Comparison of ENCODE assay signal across 17 cellular contexts in the genomic region with DNA sequence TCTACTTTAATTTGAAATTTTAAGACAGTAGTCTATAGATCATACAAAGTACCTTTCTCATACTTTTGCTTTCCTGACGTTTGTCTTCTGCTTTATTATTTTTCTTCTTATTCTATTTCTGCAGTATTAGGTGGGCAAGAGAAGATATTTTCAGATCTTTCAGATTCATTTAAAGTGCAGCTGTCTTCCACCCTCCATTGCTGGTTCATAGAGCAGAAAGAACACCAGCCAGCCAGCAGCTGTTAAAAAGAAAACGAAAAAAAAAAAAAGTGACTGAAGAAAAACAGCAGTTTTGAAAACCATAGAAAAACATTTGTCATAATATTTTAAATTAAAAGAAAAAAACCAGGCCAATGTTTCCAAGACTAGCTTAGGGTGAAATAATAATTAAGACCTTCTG. TPM values are rescaled to one million over a fixed set of nuclear protein-coding genes. Genes with fewer than 3 reads are reported as not detected.
A peak's percentile ranks its signal among the peaks of the same experiment; 100 is the strongest.
DNase-seq lines count a peak whose midpoint lies in the region; ATAC-seq and TF ChIP-seq lines count a peak whose summit lies in the region.
"Had no signal": no experiment of that assay in that cellular context is flagged by ENCODE, and none has a peak within 500 bp of the region (broad histone marks: within the 10 kb centered on the region; RNA-seq: fewer than 3 reads in every experiment).

No MANE protein-coding gene starts in this region.

- H4K5ac ChIP-seq in IMR-90 (ENCODE audit: low read depth, low read length) = no peak overlapping the region

- TF ChIP-seq CTCF in GM13977 (IDR thresholded peaks at IDR 0.05; ENCODE audit: extremely low read depth, insufficient read depth, missing control alignments) (no peak), IMR-90 (conservative IDR thresholded peaks at IDR 0.05; ENCODE audit: low read depth, low read length) (no peak), dorsolateral prefrontal cortex (IDR thresholded peaks at IDR 0.05 in 54 of 56, conservative IDR thresholded peaks at IDR 0.05 in 2 of 56; ENCODE audit: low read depth in 1 of 56, partially characterized antibody in 56 of 56) (no peak), prostate gland (IDR thresholded peaks at IDR 0.05) (no peak)

- TF ChIP-seq RAD21 in IMR-90 (IDR thresholded peaks at IDR 0.05; ENCODE audit: low read length) = no peak

- H3K9ac ChIP-seq in IMR-90 (ENCODE audit: low read depth, low read length) (no peak overlapping the region), skeletal muscle satellite cell (ENCODE audit: low read depth, low read length) (peak overlapping the region; percentile 38)
- H3K9ac ChIP-seq: neural progenitor cell had no signal

- H2BK20ac ChIP-seq in IMR-90 (ENCODE audit: low read depth, low read length) = no peak overlapping the region

- H2AFZ ChIP-seq in IMR-90 (replicated peaks; ENCODE audit: low read length, poor library complexity) = no peak overlapping the region
- H2AFZ ChIP-seq: neural progenitor cell had no signal

- peak; percentile 22 for DNase-seq in GM13977 (ENCODE audit: low spot score)
- no peak for DNase-seq in IMR-90
- DNase-seq in dorsolateral prefrontal cortex = no peak
- DNase-seq in activated naive CD8-positive, alpha-beta T cell treated with anti-CD3 and anti-CD28 coated beads, Interleukin-2, amount 50 U/mL, for 24 hours = no peak
- DNase-seq in activated naive CD8-positive, alpha-beta T cell treated with anti-CD3 and anti-CD28 coated beads for 36 hours = no peak
- no peak for DNase-seq in prostate gland (ENCODE audit: low spot score)
- DNase-seq: activated CD4-positive, alpha-beta T cell treated with anti-CD3 and anti-CD28 coated beads for 36 hours; DMS79 treated with DMSO at 0.1 percent for 48 hours; erythroblast; left cardiac atrium; MV-4-11; NCI-H187 treated with DMSO at 0.1 percent for 48 hours; NCI-H226 had no signal

- H3K56ac ChIP-seq in IMR-90 (ENCODE audit: extremely low read depth, insufficient read depth, low read length) = no peak overlapping the region

- H2AK9ac ChIP-seq in IMR-90 (replicated peaks; ENCODE audit: low read depth, low read length, poor library complexity) = no peak overlapping the region

- H3K14ac ChIP-seq in IMR-90 (replicated peaks; ENCODE audit: low read depth, low read length) = no peak overlapping the region

- H3K4me2 ChIP-seq in IMR-90 (ENCODE audit: low read depth, low read length) (no peak overlapping the region; the same call in 1 of the 2 replicates), skeletal muscle satellite cell (ENCODE audit: low read length) (peak overlapping the region; percentile 61)
- H3K4me2 ChIP-seq: neural progenitor cell had no signal

- no peak overlapping the region for H3K27ac Mint-ChIP-seq in activated naive CD8-positive, alpha-beta T cell treated with anti-CD3 and anti-CD28 coated beads, Interleukin-2, amount 50 U/mL, for 24 hours
- H3K27ac Mint-ChIP-seq in activated naive CD8-positive, alpha-beta T cell treated with anti-CD3 and anti-CD28 coated beads for 36 hours = no peak overlapping the region
- H3K27ac Mint-ChIP-seq: activated CD4-positive, alpha-beta T cell treated with anti-CD3 and anti-CD28 coated beads for 36 hours had no signal

- no peaks in the 10 kb centered on the region for H3K9me3 ChIP-seq in IMR-90 (ENCODE audit: control insufficient read depth, insufficient read depth, low read length)
- no peaks in the 10 kb centered on the region for H3K9me3 ChIP-seq in skeletal muscle satellite cell (replicated peaks; ENCODE audit: low read length)
- no peaks in the 10 kb centered on the region for H3K9me3 ChIP-seq in prostate gland
- H3K9me3 ChIP-seq: gastroesophageal sphincter, suprapubic skin had no signal

- H3K4me1 ChIP-seq in IMR-90 (ENCODE audit: control insufficient read depth, insufficient read depth, low read length) (peaks cover 3% of the 10 kb centered on the region; the same call in 1 of the 2 replicates), skeletal muscle satellite cell (ENCODE audit: control insufficient read depth, insufficient read depth, low read length) (peaks cover 18% of the 10 kb centered on the region), prostate gland (replicated peaks) (peaks cover 6% of the 10 kb centered on the region)

- H3K36me3 ChIP-seq in IMR-90 (ENCODE audit: control insufficient read depth, insufficient read depth, low read length) (no peaks in the 10 kb centered on the region), skeletal muscle satellite cell (ENCODE audit: insufficient read depth, low read length) (no peaks in the 10 kb centered on the region), prostate gland (no peaks in the 10 kb centered on the region)
- H3K36me3 ChIP-seq: gastroesophageal sphincter, neural progenitor cell, suprapubic skin had no signal

- dilution Hi-C loops in IMR-90 (cut with HindIII; ENCODE audit: low sequenced_read_pairs, unreplicated experiment) = no loop called here

- CTCF ChIA-PET in IMR-90 (lab: Yijun Ruan, JAX) = interaction anchor here (0.6 kb wide), 1 partner anchor 15 kb away, joined by 4 read pairs; no protein-coding TSS in a partner anchor

- no peak overlapping the region for H3K4ac ChIP-seq in IMR-90 (ENCODE audit: low read depth, low read length)

- H2BK5ac ChIP-seq in IMR-90 (ENCODE audit: low read depth, low read length, poor library complexity, severe bottlenecking) = no peak overlapping the region

- H4K8ac ChIP-seq in IMR-90 (ENCODE audit: low read depth in 2 of 2, low read length in 2 of 2) = no peak overlapping the region

- H3K4me3 ChIP-seq in IMR-90 (ENCODE audit: insufficient read depth, low read depth, low read length) (no peak overlapping the region), dorsolateral prefrontal cortex (peak overlapping the region in 13 of 59 donors; percentile 1 to 51 (median 24)), skeletal muscle satellite cell (ENCODE audit: low read length) (peak overlapping the region; percentile 10), prostate gland (no peak overlapping the region)
- H3K4me3 ChIP-seq: gastroesophageal sphincter, neural progenitor cell, suprapubic skin had no signal

- POLR2A ChIA-PET in IMR-90 (lab: Charles Lee; ENCODE audit: unreplicated experiment) = no interaction called here

- TF ChIP-seq POLR2A in IMR-90 (IDR thresholded peaks at IDR 0.05; ENCODE audit: low read depth, low read length) (no peak), prostate gland (IDR thresholded peaks at IDR 0.05) (no peak)

- no peak overlapping the region for H2BK15ac ChIP-seq in IMR-90 (ENCODE audit: low read depth, low read length)

- H3K9me1 ChIP-seq in IMR-90 (ENCODE audit: insufficient read depth, low read length) = no peaks in the 10 kb centered on the region; the same call in 1 of the 2 replicates

- in situ Hi-C loops in GM13977 (cut with MboI; ENCODE audit: low pct_unique_long_range_greater_than_20kb, low sequenced_read_pairs, unreplicated experiment) = no loop called here
- in situ Hi-C loops in IMR-90 (cut with MboI; ENCODE audit: low sequenced_read_pairs) = no loop called here

- intact Hi-C loops in IMR-90 (cut with micrococcal nuclease) (no loop called here), dorsolateral prefrontal cortex (cut with DNase I) (no loop called here), prostate gland (cut with DNase I) (no loop called here)

- H3K79me1 ChIP-seq in IMR-90 (ENCODE audit: low read depth in 1 of 2, low read length in 2 of 2) = peaks cover 11% of the 10 kb centered on the region in 2 experiments; a peak in 3 of 4 replicates

- no peak overlapping the region for H3K4me3 Mint-ChIP-seq in activated naive CD8-positive, alpha-beta T cell treated with anti-CD3 and anti-CD28 coated beads, Interleukin-2, amount 50 U/mL, for 24 hours
- no peak overlapping the region for H3K4me3 Mint-ChIP-seq in activated naive CD8-positive, alpha-beta T cell treated with anti-CD3 and anti-CD28 coated beads for 36 hours
- H3K4me3 Mint-ChIP-seq: activated CD4-positive, alpha-beta T cell treated with anti-CD3 and anti-CD28 coated beads for 36 hours; neural progenitor cell had no signal

- H3K27me3 ChIP-seq in IMR-90 (ENCODE audit: control insufficient read depth, insufficient read depth, low read length) (no peaks in the 10 kb centered on the region), dorsolateral prefrontal cortex (no peaks in the 10 kb centered on the region), skeletal muscle satellite cell (ENCODE audit: control insufficient read depth, insufficient read depth, low read length) (no peaks in the 10 kb centered on the region), prostate gland (replicated peaks; ENCODE audit: insufficient read depth) (no peaks in the 10 kb centered on the region)
- H3K27me3 ChIP-seq: gastroesophageal sphincter, neural progenitor cell, suprapubic skin had no signal

- H2AK5ac ChIP-seq in IMR-90 (ENCODE audit: low read depth, low read length) = no peak overlapping the region

- H2BK120ac ChIP-seq in IMR-90 (ENCODE audit: low read depth, low read length) = no peak overlapping the region

- no peak for ATAC-seq in IMR-90 (ENCODE audit: low read depth)
- ATAC-seq in activated naive CD8-positive, alpha-beta T cell treated with anti-CD3 and anti-CD28 coated beads, Interleukin-2, amount 50 U/mL, for 24 hours = no peak
- ATAC-seq: activated CD4-positive, alpha-beta T cell treated with anti-CD3 and anti-CD28 coated beads for 36 hours; gastroesophageal sphincter had no signal

- no peaks in the 10 kb centered on the region for H3K4me1 Mint-ChIP-seq in activated naive CD8-positive, alpha-beta T cell treated with anti-CD3 and anti-CD28 coated beads, Interleukin-2, amount 50 U/mL, for 24 hours
- peaks cover 3% of the 10 kb centered on the region for H3K4me1 Mint-ChIP-seq in activated naive CD8-positive, alpha-beta T cell treated with anti-CD3 and anti-CD28 coated beads for 36 hours
- H3K4me1 Mint-ChIP-seq: neural progenitor cell had no signal

- H3K27me3 Mint-ChIP-seq in activated naive CD8-positive, alpha-beta T cell treated with anti-CD3 and anti-CD28 coated beads, Interleukin-2, amount 50 U/mL, for 24 hours = peaks cover 8% of the 10 kb centered on the region
- no peaks in the 10 kb centered on the region for H3K27me3 Mint-ChIP-seq in activated naive CD8-positive, alpha-beta T cell treated with anti-CD3 and anti-CD28 coated beads for 36 hours
- H3K27me3 Mint-ChIP-seq: activated CD4-positive, alpha-beta T cell treated with anti-CD3 and anti-CD28 coated beads for 36 hours had no signal

- no peak overlapping the region; the same call in 1 of the 2 replicates for H3K18ac ChIP-seq in IMR-90 (ENCODE audit: low read depth, low read length)

- H3K27ac ChIP-seq in IMR-90 (ENCODE audit: insufficient read depth, low read length) (peak overlapping the region; percentile 89; the same call in 1 of the 2 replicates), dorsolateral prefrontal cortex (peak overlapping the region in 47 of 59 donors; percentile 12 to 82 (median 66)), prostate gland (no peak overlapping the region)
- H3K27ac ChIP-seq: neural progenitor cell, suprapubic skin had no signal

- no peak overlapping the region for H3K23ac ChIP-seq in IMR-90 (ENCODE audit: low read depth, low read length)

- no peaks in the 10 kb centered on the region for H4K20me1 ChIP-seq in IMR-90 (ENCODE audit: insufficient read depth, low read length)

- no TSS peak for BruUV-seq in IMR-90 (replicated peaks; lab: Mats Ljungman, UMichigan)

- no CpG with 5 or more reads among the region's 2 CpGs for WGBS in IMR-90 (ENCODE audit: extremely low coverage in 2 of 2, insufficient read length in 1 of 2), 2 experiments
- WGBS in prostate gland = 56% methylated on average over 2 of the region's 2 CpGs

- no peaks in the 10 kb centered on the region for H3K36me3 Mint-ChIP-seq in activated naive CD8-positive, alpha-beta T cell treated with anti-CD3 and anti-CD28 coated beads, Interleukin-2, amount 50 U/mL, for 24 hours (ENCODE audit: low read depth)
- no peaks in the 10 kb centered on the region for H3K36me3 Mint-ChIP-seq in activated naive CD8-positive, alpha-beta T cell treated with anti-CD3 and anti-CD28 coated beads for 36 hours

- no peak overlapping the region for H4K91ac ChIP-seq in IMR-90 (ENCODE audit: insufficient read depth, low read depth, low read length)

- H3K9me3 Mint-ChIP-seq in activated naive CD8-positive, alpha-beta T cell treated with anti-CD3 and anti-CD28 coated beads, Interleukin-2, amount 50 U/mL, for 24 hours = no peaks in the 10 kb centered on the region
- no peaks in the 10 kb centered on the region for H3K9me3 Mint-ChIP-seq in activated naive CD8-positive, alpha-beta T cell treated with anti-CD3 and anti-CD28 coated beads for 36 hours
- H3K9me3 Mint-ChIP-seq: neural progenitor cell had no signal

RNA-seq across cellular contexts. Expression of a gene that starts 42.9 kb away (rescaled TPM):
- total RNA-seq in IMR-90 (2012; rRNA removed) (17.6 and 20.8 TPM in 2 replicates), dorsolateral prefrontal cortex (10 to 100 TPM; 18.8 to 78.1 (median 34.1) TPM), prostate gland (10 to 100 TPM; 21.5 to 34.3 TPM)
- polyA plus RNA-seq in IMR-90 (2012; rRNA removed) = 11.6 and 12.2 TPM in 2 replicates
- 6.7 and 8.0 TPM in 2 replicates for polyA plus RNA-seq in IMR-90 (2012; cell fraction: cytosol; rRNA removed)
- 4.1 and 15.1 TPM in 2 replicates for polyA plus RNA-seq in IMR-90 (2012; cell fraction: nucleus; rRNA removed; ENCODE audit: low replicate concordance)
- 12.9 and 16.5 TPM in 2 replicates for total RNA-seq in skeletal muscle satellite cell (2012; rRNA removed)
- 1 to 10 TPM; 1.2 to 1.7 TPM for total RNA-seq in activated naive CD8-positive, alpha-beta T cell treated with anti-CD3 and anti-CD28 coated beads for 36 hours

Comparison
In these comparisons a context has a peak if more than half of its experiments do, and no peak if none do; other contexts are left out.
1. H3K27ac ChIP-seq: peak in IMR-90 (single experiment) and dorsolateral prefrontal cortex (47 of 59); none in prostate gland (0 of 2).